14 cellular contexts compared by ENCODE assay signal in genomic region chr17:60388742-60389141, GRCh38. TPM values are rescaled to one million over a fixed set of nuclear protein-coding genes. Genes with fewer than 3 reads are reported as not detected.
DNase-seq lines count a peak whose midpoint lies in the region; ATAC-seq, FAIRE-seq and TF ChIP-seq lines count a peak whose summit lies in the region.
"Had no signal": no experiment of that assay in that cellular context is flagged by ENCODE, and none has a peak within 500 bp of the region (broad histone marks: within the 10 kb centered on the region; RNA-seq: fewer than 3 reads in every experiment).

No MANE protein-coding gene starts in this region.

- no peak overlapping the region for H2BK120ac ChIP-seq in IMR-90 (ENCODE audit: low read depth, low read length)

- FAIRE-seq in K562 (lab: Jason Lieb, UNC) = peak; percentile 55
- FAIRE-seq: G401.6 had no signal

- no peaks in the 10 kb centered on the region for H3K9me3 Mint-ChIP-seq in CD4-positive, alpha-beta T cell
- H3K9me3 Mint-ChIP-seq in nephron progenitor cell = no peaks in the 10 kb centered on the region
- H3K9me3 Mint-ChIP-seq: activated T-cell treated with anti-CD3 and anti-CD28 coated beads, Interleukin-2, amount 50 U/mL, for 24 hours had no signal

- peak overlapping the region; percentile 56 for H3K4me2 ChIP-seq in IMR-90 (ENCODE audit: low read depth, low read length)
- H3K4me2 ChIP-seq in K562 (ENCODE audit: insufficient read depth, low read length) = peak overlapping the region; percentile 100

- H4K20me1 ChIP-seq in IMR-90 (ENCODE audit: insufficient read depth, low read length) (peaks cover 48% of the 10 kb centered on the region; the same call in 1 of the 2 replicates), K562 (replicated peaks; ENCODE audit: control insufficient read depth, insufficient read depth, low read length) (0 out of 2 replicates have a peak, but pooled peaks cover 3% of the 10 kb centered on the region)

- DNase-seq in CD4-positive, alpha-beta T cell = no peak
- DNase-seq in IMR-90 (no peak), K562 (ENCODE audit: extremely low read depth in 1 of 4, low spot score in 3 of 4) (peak; percentile 25 to 83 (median 49)), nephron progenitor cell (no peak), transverse colon (no peak), left lobe of liver (ENCODE audit: low spot score) (no peak), NCI-H146 (lab: John Stamatoyannopoulos, UW) (no peak)
- DNase-seq: activated T-cell treated with anti-CD3 and anti-CD28 coated beads, Interleukin-2, amount 50 U/mL, for 24 hours; BE2C; GOT3; MG63 had no signal

- TF ChIP-seq CTCF in CD4-positive, alpha-beta T cell (IDR thresholded peaks at IDR 0.05) = no peak
- TF ChIP-seq CTCF in IMR-90 (conservative IDR thresholded peaks at IDR 0.05; ENCODE audit: low read depth, low read length) (no peak), K562 (IDR thresholded peaks at IDR 0.05 in 2 of 3, conservative IDR thresholded peaks at IDR 0.05 in 1 of 3; ENCODE audit: insufficient read depth in 2 of 3, low read depth in 1 of 3, low read length in 3 of 3) (no peak), nephron progenitor cell (IDR thresholded peaks at IDR 0.05) (no peak), transverse colon (IDR thresholded peaks at IDR 0.05) (no peak)

- no peak for TF ChIP-seq RAD21 in IMR-90 (IDR thresholded peaks at IDR 0.05; ENCODE audit: low read length)
- no peak for TF ChIP-seq RAD21 in K562 (CRISPR knock-in tag; conservative IDR thresholded peaks at IDR 0.05 in 1 of 2, IDR thresholded peaks at IDR 0.05 in 1 of 2)

- no peaks in the 10 kb centered on the region for H3K27me3 Mint-ChIP-seq in CD4-positive, alpha-beta T cell
- H3K27me3 Mint-ChIP-seq in nephron progenitor cell (ENCODE audit: low read depth, poor library complexity) = no peaks in the 10 kb centered on the region
- H3K27me3 Mint-ChIP-seq: activated T-cell treated with anti-CD3 and anti-CD28 coated beads, Interleukin-2, amount 50 U/mL, for 24 hours had no signal

- H3K4me3 ChIP-seq in IMR-90 (ENCODE audit: insufficient read depth, low read depth, low read length) (no peak overlapping the region), K562 (peak overlapping the region; percentile 84), transverse colon (no peak overlapping the region)
- H3K4me3 ChIP-seq: coronary artery, MG63 had no signal

- H3K36me3 Mint-ChIP-seq in CD4-positive, alpha-beta T cell (ENCODE audit: low read depth) = peaks cover 23% of the 10 kb centered on the region
- H3K36me3 Mint-ChIP-seq in nephron progenitor cell (ENCODE audit: low read depth) = peaks cover 5% of the 10 kb centered on the region

- POLR2A ChIA-PET in CD4-positive, alpha-beta T cell (lab: Charles Lee) = no interaction called here
- POLR2A ChIA-PET in IMR-90 (lab: Charles Lee; ENCODE audit: unreplicated experiment) = no interaction called here
- POLR2A ChIA-PET in K562 (lab: Yijun Ruan, JAX) = interaction anchor here (0.6 to 2.3 kb wide), 2 partner anchors 16 to 17 kb away, joined by 3 to 7 read pairs; no protein-coding TSS in a partner anchor

- H3K27ac ChIP-seq in CD4-positive, alpha-beta T cell (ENCODE audit: low read depth, low read length) = no peak overlapping the region
- H3K27ac ChIP-seq in IMR-90 (ENCODE audit: insufficient read depth, low read length) = no peak overlapping the region
- peak overlapping the region; percentile 94 for H3K27ac ChIP-seq in K562 (ENCODE audit: extremely low read depth, low read depth, low read length)
- H3K27ac ChIP-seq in transverse colon = no peak overlapping the region
- H3K27ac ChIP-seq: coronary artery had no signal

- H3K4ac ChIP-seq in IMR-90 (ENCODE audit: low read depth, low read length) = no peak overlapping the region; the same call in 1 of the 2 replicates

- H3K79me1 ChIP-seq in IMR-90 (ENCODE audit: low read depth in 1 of 2, low read length in 2 of 2) = peaks cover 17 to 64% of the 10 kb centered on the region in 2 experiments

- H3K9me3 ChIP-seq in CD4-positive, alpha-beta T cell (ENCODE audit: control insufficient read depth, low read length) = no peaks in the 10 kb centered on the region
- no peaks in the 10 kb centered on the region for H3K9me3 ChIP-seq in IMR-90 (ENCODE audit: control insufficient read depth, insufficient read depth, low read length)
- H3K9me3 ChIP-seq in K562 (replicated peaks; ENCODE audit: control insufficient read depth, insufficient read depth, low read depth, low read length) = no peaks in the 10 kb centered on the region
- no peaks in the 10 kb centered on the region for H3K9me3 ChIP-seq in transverse colon
- H3K9me3 ChIP-seq: BE2C, MG63 had no signal

- H3K36me3 ChIP-seq in IMR-90 (ENCODE audit: control insufficient read depth, insufficient read depth, low read length) = no peaks in the 10 kb centered on the region
- peaks cover 8% of the 10 kb centered on the region; the same call in 2 of the 3 replicates for H3K36me3 ChIP-seq in K562 (ENCODE audit: control insufficient read depth, insufficient read depth, low read length)
- H3K36me3 ChIP-seq in transverse colon = no peaks in the 10 kb centered on the region
- H3K36me3 ChIP-seq: BE2C had no signal

- H4K8ac ChIP-seq in IMR-90 (ENCODE audit: low read depth in 2 of 2, low read length in 2 of 2) = no peak overlapping the region

- TF ChIP-seq POLR2A in IMR-90 (IDR thresholded peaks at IDR 0.05; ENCODE audit: low read depth, low read length) = no peak
- no peak for TF ChIP-seq POLR2A in K562 (conservative IDR thresholded peaks at IDR 0.05)
- TF ChIP-seq POLR2A in transverse colon (IDR thresholded peaks at IDR 0.05) = no peak

- peaks cover 68% of the 10 kb centered on the region for H3K4me1 Mint-ChIP-seq in CD4-positive, alpha-beta T cell (ENCODE audit: low read depth)
- peaks cover 61% of the 10 kb centered on the region for H3K4me1 Mint-ChIP-seq in nephron progenitor cell

- H3K9ac ChIP-seq in IMR-90 (ENCODE audit: low read depth, low read length) (no peak overlapping the region), K562 (ENCODE audit: insufficient read depth in 1 of 2, low read depth in 2 of 2, low read length in 2 of 2) (peak overlapping the region in 1 of 2 experiments; percentile 92; a peak in 2 of 4 replicates)

- no peak overlapping the region for H4K5ac ChIP-seq in IMR-90 (ENCODE audit: low read depth, low read length)

- H3K23ac ChIP-seq in IMR-90 (ENCODE audit: low read depth, low read length) = peak overlapping the region; percentile 82; the same call in 1 of the 2 replicates

- peak; percentile 78; the same call in 1 of the 2 replicates for TF ChIP-seq EP300 in K562 (IDR thresholded peaks at IDR 0.05; ENCODE audit: low read length)
- no peak for TF ChIP-seq EP300 in transverse colon (IDR thresholded peaks at IDR 0.05; ENCODE audit: low read depth)

- in situ Hi-C loops in IMR-90 (cut with MboI; ENCODE audit: low sequenced_read_pairs) = no loop called here
- in situ Hi-C loops in K562 (cut with MboI) = no loop called here
- in situ Hi-C loops in transverse colon (cut with MboI; ENCODE audit: low pct_ligation_motif_present in 1 of 4, low pct_unique_long_range_greater_than_20kb in 1 of 4, low sequenced_read_pairs in 3 of 4) = no loop called here

- no peak overlapping the region for H2AK9ac ChIP-seq in IMR-90 (replicated peaks; ENCODE audit: low read depth, low read length, poor library complexity)

- H2AK5ac ChIP-seq in IMR-90 (ENCODE audit: low read depth, low read length) = no peak overlapping the region

- no peak overlapping the region for H4K91ac ChIP-seq in IMR-90 (ENCODE audit: insufficient read depth, low read depth, low read length)

- H3K4me3 Mint-ChIP-seq in CD4-positive, alpha-beta T cell = peak overlapping the region; percentile 26
- peak overlapping the region; percentile 6 for H3K4me3 Mint-ChIP-seq in nephron progenitor cell
- H3K4me3 Mint-ChIP-seq: activated T-cell treated with anti-CD3 and anti-CD28 coated beads, Interleukin-2, amount 50 U/mL, for 24 hours had no signal

- H3K18ac ChIP-seq in IMR-90 (ENCODE audit: low read depth, low read length) = peak overlapping the region; percentile 5; the same call in 1 of the 2 replicates

- peaks cover 93% of the 10 kb centered on the region for H3K79me2 ChIP-seq in K562 (ENCODE audit: control insufficient read depth, insufficient read depth, low read length)

- intact Hi-C loops in CD4-positive, alpha-beta T cell (cut with DNase I, micrococcal nuclease) = no loop called here
- intact Hi-C loops in IMR-90 (cut with micrococcal nuclease) (no loop called here), K562 (cut with micrococcal nuclease) (no loop called here), transverse colon (cut with DNase I; ENCODE audit: low total_unique reads) (no loop called here)

- no peak overlapping the region for H2BK15ac ChIP-seq in IMR-90 (ENCODE audit: low read depth, low read length)

- dilution Hi-C loops in IMR-90 (cut with HindIII; ENCODE audit: low sequenced_read_pairs, unreplicated experiment) = no loop called here

- CTCF ChIA-PET in CD4-positive, alpha-beta T cell (lab: Charles Lee) = interaction anchor here (0.6 to 1.3 kb wide), 2 partner anchors 18 to 250 kb away, joined by 3 to 4 read pairs; no protein-coding TSS in a partner anchor
- CTCF ChIA-PET in IMR-90 (lab: Yijun Ruan, JAX) (no interaction called here), K562 (lab: Yijun Ruan, JAX; ENCODE audit: low intra/inter-chr PET ratio) (no interaction called here)

- no CpG with 5 or more reads among the region's 3 CpGs for WGBS in IMR-90 (ENCODE audit: extremely low coverage in 2 of 2, insufficient read length in 1 of 2), 2 experiments
- 0% methylated on average over 3 of the region's 3 CpGs for WGBS in K562 (ENCODE audit: insufficient coverage, low coverage, missing lambda C conversion rate)
- WGBS in transverse colon (ENCODE audit: low coverage in 1 of 2), 2 donors = 57 to 67% methylated on average over 3 of the region's 3 CpGs

- H3K56ac ChIP-seq in IMR-90 (ENCODE audit: extremely low read depth, insufficient read depth, low read length) = no peak overlapping the region

- peaks cover 9% of the 10 kb centered on the region for H3K4me1 ChIP-seq in IMR-90 (ENCODE audit: control insufficient read depth, insufficient read depth, low read length)
- H3K4me1 ChIP-seq in K562 (replicated peaks in 1 of 2; ENCODE audit: control insufficient read depth in 2 of 2, insufficient read depth in 2 of 2, low read length in 2 of 2) = peaks cover 7 to 30% of the 10 kb centered on the region in 2 experiments
- peaks cover 10 to 49% (median 17%) of the 10 kb centered on the region in 4 donors for H3K4me1 ChIP-seq in transverse colon

- no peaks in the 10 kb centered on the region for H3K27me3 ChIP-seq in CD4-positive, alpha-beta T cell (ENCODE audit: control insufficient read depth, insufficient read depth, low read length)
- H3K27me3 ChIP-seq in IMR-90 (ENCODE audit: control insufficient read depth, insufficient read depth, low read length) (no peaks in the 10 kb centered on the region), K562 (ENCODE audit: control insufficient read depth in 2 of 2, insufficient read depth in 2 of 2, low read length in 2 of 2) (no peaks in the 10 kb centered on the region), transverse colon (no peaks in the 10 kb centered on the region)
- H3K27me3 ChIP-seq: BE2C, MG63 had no signal

- H2BK20ac ChIP-seq in IMR-90 (ENCODE audit: low read depth, low read length) = no peak overlapping the region

- H2AFZ ChIP-seq in IMR-90 (replicated peaks; ENCODE audit: low read length, poor library complexity) (no peak overlapping the region), K562 (ENCODE audit: low read depth, low read length) (no peak overlapping the region)

- H3K14ac ChIP-seq in IMR-90 (replicated peaks; ENCODE audit: low read depth, low read length) = no peak overlapping the region

- H2BK5ac ChIP-seq in IMR-90 (ENCODE audit: low read depth, low read length, poor library complexity, severe bottlenecking) = peak overlapping the region; percentile 15

- H3K27ac Mint-ChIP-seq in CD4-positive, alpha-beta T cell = peak overlapping the region; percentile 41
- H3K27ac Mint-ChIP-seq in nephron progenitor cell = no peak overlapping the region
- H3K27ac Mint-ChIP-seq: activated T-cell treated with anti-CD3 and anti-CD28 coated beads, Interleukin-2, amount 50 U/mL, for 24 hours had no signal

- BruUV-seq in IMR-90 (replicated peaks; lab: Mats Ljungman, UMichigan) = no TSS peak
- BruUV-seq in K562 (replicated peaks; lab: Mats Ljungman, UMichigan) = no TSS peak

- H3K9me1 ChIP-seq in IMR-90 (ENCODE audit: insufficient read depth, low read length) (peaks cover 6% of the 10 kb centered on the region; the same call in 1 of the 2 replicates), K562 (ENCODE audit: control insufficient read depth, insufficient read depth, low read length) (no peaks in the 10 kb centered on the region)

- no peak for ATAC-seq in CD4-positive, alpha-beta T cell (ENCODE audit: poor library complexity)
- ATAC-seq in IMR-90 (ENCODE audit: low read depth) = no peak
- peak; percentile 36 for ATAC-seq in K562
- no peak for ATAC-seq in HG03039 (IDR thresholded peaks at IDR 0.05; ENCODE audit: unreplicated experiment)
- ATAC-seq in left lobe of liver = no peak

RNA-seq across cellular contexts. Expression of gene USP32, which starts 3.2 kb away (rescaled TPM):
- 10 to 100 TPM; 23.9 to 24.7 TPM for total RNA-seq in CD4-positive, alpha-beta T cell
- total RNA-seq in IMR-90 (2012; rRNA removed) (46.8 and 48.6 TPM in 2 replicates), K562 (2014; rRNA removed) (33.6 and 36.0 TPM in 2 replicates), K562 (2014; rRNA removed; fragmentation: Illumina TruSeq; extraction: Trizol) (52.3 and 58.6 TPM in 2 replicates), K562 (2015; rRNA removed; fragmentation: Illumina TruSeq; extraction: Trizol) (56.3 and 60.6 TPM in 2 replicates), K562 (2021) (52.4 and 57.1 TPM in 2 replicates), transverse colon (10 to 100 TPM; 14.7 to 86.0 (median 54.8) TPM), left lobe of liver (25.9 TPM)
- polyA plus RNA-seq in IMR-90 (2012; rRNA removed) (16.2 and 16.8 TPM in 2 replicates), K562 (2011; rRNA removed) (48.8 and 69.3 TPM in 2 replicates), K562 (2014; fragmentation: Illumina TruSeq; extraction: Trizol) (41.1 and 47.1 TPM in 2 replicates), K562 (2014; fragmentation: Nextera tagmentation; extraction: Ambion mirVana) (10 to 100 TPM; 18.0 to 19.7 TPM), K562 (2014; rRNA removed) (31.6 and 35.6 TPM in 2 replicates)
- polyA plus RNA-seq in IMR-90 (2012; cell fraction: cytosol; rRNA removed) = 3.5 and 6.9 TPM in 2 replicates
- 4.3 and 25.1 TPM in 2 replicates for polyA plus RNA-seq in IMR-90 (2012; cell fraction: nucleus; rRNA removed; ENCODE audit: low replicate concordance)
- 97.3 and 280 TPM in 2 replicates for total RNA-seq in K562 (2011; cell fraction: chromatin; rRNA removed; ENCODE audit: low replicate concordance)
- total RNA-seq in K562 (2011; cell fraction: nucleolus; rRNA removed) = 42.9 and 54.7 TPM in 2 replicates
- total RNA-seq in K562 (2011; cell fraction: nucleoplasm; rRNA removed) = 86.6 and 92.1 TPM in 2 replicates
- polyA plus RNA-seq in K562 (2011; cell fraction: cytosol; rRNA removed) = 20.4 and 25.9 TPM in 2 replicates
- 43.0 and 49.3 TPM in 2 replicates for polyA plus RNA-seq in K562 (2011; cell fraction: nucleus; rRNA removed)
- 32.0 and 43.0 TPM in 2 replicates for polyA plus RNA-seq in K562 (2012)
- polyA minus RNA-seq in K562 (2011; rRNA and poly(A)+ RNA removed) = 98.5 and 105 TPM in 2 replicates
- 41.5 and 42.5 TPM in 2 replicates for polyA minus RNA-seq in K562 (2011; cell fraction: cytosol; rRNA and poly(A)+ RNA removed)
- 26.4 and 48.5 TPM in 2 replicates for polyA minus RNA-seq in K562 (2011; cell fraction: nucleus; rRNA and poly(A)+ RNA removed)

RNA-seq across cellular contexts. Expression of gene CHCT1, which starts 33.5 kb away (rescaled TPM):
- total RNA-seq in CD4-positive, alpha-beta T cell = not detected
- total RNA-seq in IMR-90 (2012; rRNA removed) = not detected in 2 replicates
- not detected in 2 replicates for polyA plus RNA-seq in IMR-90 (2012; rRNA removed)
- polyA plus RNA-seq in IMR-90 (2012; cell fraction: cytosol; rRNA removed) = not detected in 2 replicates
- not detected in 2 replicates for polyA plus RNA-seq in IMR-90 (2012; cell fraction: nucleus; rRNA removed; ENCODE audit: low replicate concordance)
- not detected in 2 replicates for total RNA-seq in K562 (2011; cell fraction: chromatin; rRNA removed; ENCODE audit: low replicate concordance)
- total RNA-seq in K562 (2011; cell fraction: nucleolus; rRNA removed) = not detected in 2 replicates
- total RNA-seq in K562 (2011; cell fraction: nucleoplasm; rRNA removed) = not detected in 2 replicates
- total RNA-seq in K562 (2014; rRNA removed) = not detected in 2 replicates
- total RNA-seq in K562 (2014; rRNA removed; fragmentation: Illumina TruSeq; extraction: Trizol) = not detected in 2 replicates
- not detected in 2 replicates for total RNA-seq in K562 (2015; rRNA removed; fragmentation: Illumina TruSeq; extraction: Trizol)
- total RNA-seq in K562 (2021) = not detected in 2 replicates
- not detected in 2 replicates for polyA plus RNA-seq in K562 (2011; rRNA removed)
- polyA plus RNA-seq in K562 (2011; cell fraction: cytosol; rRNA removed) = 0.07 TPM in 1 of 2 replicates, not detected in the other
- not detected in 2 replicates for polyA plus RNA-seq in K562 (2011; cell fraction: nucleus; rRNA removed)
- not detected in 2 replicates for polyA plus RNA-seq in K562 (2012)
- polyA plus RNA-seq in K562 (2014; fragmentation: Illumina TruSeq; extraction: Trizol) = not detected in 2 replicates
- polyA plus RNA-seq in K562 (2014; fragmentation: Nextera tagmentation; extraction: Ambion mirVana) = not detected
- polyA plus RNA-seq in K562 (2014; rRNA removed) = not detected in 2 replicates
- polyA minus RNA-seq in K562 (2011; rRNA and poly(A)+ RNA removed) = not detected in 2 replicates
- polyA minus RNA-seq in K562 (2011; cell fraction: cytosol; rRNA and poly(A)+ RNA removed) = not detected in 2 replicates
- not detected in 2 replicates for polyA minus RNA-seq in K562 (2011; cell fraction: nucleus; rRNA and poly(A)+ RNA removed)
- not detected for total RNA-seq in transverse colon
- total RNA-seq in left lobe of liver = not detected

Comparison
In these comparisons a context has a peak if more than half of its experiments do, and no peak if none do; other contexts are left out.
1. DNase-seq: peak in K562 (4 of 4); none in CD4-positive, alpha-beta T cell (0 of 10), IMR-90 (single experiment), nephron progenitor cell (single experiment), transverse colon (single experiment), left lobe of liver (single experiment) and NCI-H146 (single experiment).